ENCODE assay signal across 26 cellular contexts in the genomic region with DNA sequence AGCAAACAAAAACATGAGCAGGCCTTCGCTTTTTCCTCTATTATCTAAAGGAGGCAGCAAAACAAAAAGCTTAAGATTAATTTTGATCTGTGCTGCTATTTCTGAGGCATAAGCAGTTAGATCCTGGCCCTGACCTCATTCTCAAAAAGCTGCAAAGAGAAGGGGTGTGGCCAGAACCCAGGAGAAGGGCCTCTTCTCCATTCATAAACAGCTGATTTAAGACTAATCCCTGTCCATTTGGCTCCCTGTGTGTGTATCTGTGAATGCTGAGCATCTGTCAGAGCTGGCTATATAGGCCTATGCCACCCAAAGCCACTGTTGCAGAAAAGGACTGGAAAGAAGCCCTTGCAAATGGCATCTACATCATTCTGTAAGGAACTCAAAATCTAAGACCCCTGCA.
DNase-seq lines count a peak whose midpoint lies in the region; ATAC-seq and TF ChIP-seq lines count a peak whose summit lies in the region.
"Had no signal": no experiment of that assay in that cellular context is flagged by ENCODE, and none has a peak within 500 bp of the region (broad histone marks: within the 10 kb centered on the region; RNA-seq: fewer than 3 reads in every experiment).

No MANE protein-coding gene starts in this region.

- H3K27me3 ChIP-seq in mesenchymal stem cell (ENCODE audit: control insufficient read depth in 1 of 2, insufficient read depth in 1 of 2, low read length in 2 of 2) = no peaks in the 10 kb centered on the region
- H3K27me3 ChIP-seq: ascending aorta, ovary, spleen, testis, vagina had no signal

- WGBS in mesenchymal stem cell = 100% methylated on average over 1 of the region's 1 CpG

- no peak overlapping the region for H2BK5ac ChIP-seq in mesenchymal stem cell (ENCODE audit: low read depth, low read length, poor library complexity, severe bottlenecking)

- H3K9me3 ChIP-seq in mesenchymal stem cell (ENCODE audit: control insufficient read depth, low read length) = no peaks in the 10 kb centered on the region
- H3K9me3 ChIP-seq: ascending aorta, ovary, spleen, testis, vagina had no signal

- H3K4me3 ChIP-seq in mesenchymal stem cell (ENCODE audit: insufficient read depth in 1 of 2, low read depth in 1 of 2, low read length in 2 of 2) = no peak overlapping the region
- H3K4me3 ChIP-seq: ascending aorta, ovary, spleen, testis, vagina had no signal

- no peak overlapping the region for H2AFZ ChIP-seq in mesenchymal stem cell (ENCODE audit: low read depth, low read length)

- H2BK12ac ChIP-seq in mesenchymal stem cell (ENCODE audit: low read length in 2 of 2) = no peak overlapping the region

- no peak overlapping the region for H3K14ac ChIP-seq in mesenchymal stem cell (ENCODE audit: low read length in 2 of 2)

- H4K91ac ChIP-seq in mesenchymal stem cell (ENCODE audit: low read length) = no peak overlapping the region

- no peak overlapping the region for H3K4ac ChIP-seq in mesenchymal stem cell (ENCODE audit: low read depth in 1 of 2, low read length in 2 of 2)

- no peaks in the 10 kb centered on the region for H3K4me1 ChIP-seq in mesenchymal stem cell (ENCODE audit: control insufficient read depth, insufficient read depth, low read depth, low read length)
- H3K4me1 ChIP-seq: spleen, testis had no signal

- H3K4me3 Mint-ChIP-seq in natural killer cell = no peak overlapping the region
- no peak overlapping the region for H3K4me3 Mint-ChIP-seq in natural killer cell treated with Interleukin-12 subunit alpha and Interleukin-12 subunit beta and Interleukin-15 and Interleukin-18, amount 100 ng/mL, for 72 hours
- no peak overlapping the region for H3K4me3 Mint-ChIP-seq in activated CD8-positive, alpha-beta memory T cell treated with anti-CD3 and anti-CD28 coated beads, Interleukin-2, amount 10 ng/mL, durations not matched to agents 7 days and 5 days
- H3K4me3 Mint-ChIP-seq in stimulated activated memory B cell treated with anti-CD40 and anti-IgM and Interleukin-4, amounts not matched to agents 10 μg/mL and 1 μg/mL and 100 μg/mL, for 72 hours = no peak overlapping the region
- H3K4me3 Mint-ChIP-seq: activated B cell treated with CpG ODN at 0.5 μM for 24 hours; activated T-helper 17 cell treated with anti-CD3 and anti-CD28 coated beads, Interleukin-2, amount 50 U/mL, for 72 hours; dendritic cell treated with granulocyte-macrophage colony-stimulating factor and Interleukin-4, amounts not matched to agents 40 ng/mL and 50 ng/mL, for 4 days; stimulated activated naive B cell treated with anti-CD40 and anti-IgM and Interleukin-4, amounts not matched to agents 10 μg/mL and 1 μg/mL and 100 μg/mL, for 72 hours had no signal

- H4K8ac ChIP-seq in mesenchymal stem cell (ENCODE audit: low read length) = no peak overlapping the region

- no peaks in the 10 kb centered on the region for H3K36me3 Mint-ChIP-seq in natural killer cell
- peaks cover 11% of the 10 kb centered on the region for H3K36me3 Mint-ChIP-seq in natural killer cell treated with Interleukin-12 subunit alpha and Interleukin-12 subunit beta and Interleukin-15 and Interleukin-18, amount 100 ng/mL, for 72 hours
- H3K36me3 Mint-ChIP-seq in activated CD8-positive, alpha-beta memory T cell treated with anti-CD3 and anti-CD28 coated beads, Interleukin-2, amount 10 ng/mL, durations not matched to agents 7 days and 5 days = no peaks in the 10 kb centered on the region
- no peaks in the 10 kb centered on the region for H3K36me3 Mint-ChIP-seq in stimulated activated memory B cell treated with anti-CD40 and anti-IgM and Interleukin-4, amounts not matched to agents 10 μg/mL and 1 μg/mL and 100 μg/mL, for 72 hours
- H3K36me3 Mint-ChIP-seq: activated naive CD4-positive, alpha-beta T cell treated with anti-CD3 and anti-CD28 coated beads, Interleukin-2, amount 50 U/mL, for 72 hours; stimulated activated naive B cell treated with anti-CD40 and anti-IgM and Interleukin-4, amounts not matched to agents 10 μg/mL and 1 μg/mL and 100 μg/mL, for 72 hours had no signal

- peaks cover 1% of the 10 kb centered on the region for H3K79me1 ChIP-seq in mesenchymal stem cell (replicated peaks; ENCODE audit: low read length, poor library complexity, severe bottlenecking)

- DNase-seq in natural killer cell (no peak), NCI-H82 treated with DMSO at 0.1 percent for 48 hours (lab: John Stamatoyannopoulos, UW; ENCODE audit: unreplicated experiment) (peak; percentile 78), mesenchymal stem cell (no peak), NCI-H2081 treated with DMSO at 0.1 percent for 48 hours (lab: John Stamatoyannopoulos, UW) (no peak), mesenteric fat pad (ENCODE audit: low spot score) (no peak)
- no peak for DNase-seq in natural killer cell treated with Interleukin-12 subunit alpha and Interleukin-12 subunit beta and Interleukin-15 and Interleukin-18, amount 100 ng/mL, for 72 hours (ENCODE audit: low spot score)
- no peak for DNase-seq in activated CD8-positive, alpha-beta memory T cell treated with anti-CD3 and anti-CD28 coated beads, Interleukin-2, amount 10 ng/mL, durations not matched to agents 7 days and 5 days
- DNase-seq: activated B cell treated with CpG ODN at 0.5 μM for 24 hours; activated CD4-positive, alpha-beta T cell treated with anti-CD3 and anti-CD28 coated beads, Interleukin-2, amount 50 U/mL, for 4 hours; activated CD8-positive, alpha-beta memory T cell treated with anti-CD3 and anti-CD28 coated beads, Interleukin-2, amount 50 U/mL, for 4 hours; C1 segment of cervical spinal cord; central memory CD4-positive, alpha-beta T cell; kidney glomerular epithelial cell; NCI-H1105; ovary; spleen; stimulated activated CD4-positive, alpha-beta T cell treated with anti-CD3 and anti-CD28 coated beads, Interleukin-2, amount 100 ng/mL, for 48 hours; stimulated activated naive B cell treated with anti-CD40 and anti-IgM and Interleukin-4, amounts not matched to agents 10 μg/mL and 1 μg/mL and 100 μg/mL, for 72 hours; testis had no signal

- intact Hi-C loops in natural killer cell (cut with micrococcal nuclease) = loop anchor here (5.0 kb wide), 1 partner anchor 81 kb away; no protein-coding TSS in a partner anchor

- H2BK120ac ChIP-seq in mesenchymal stem cell (ENCODE audit: low read depth, low read length) = no peak overlapping the region

- no peak for TF ChIP-seq CTCF in natural killer cell (IDR thresholded peaks at IDR 0.05)

- H2AK5ac ChIP-seq in mesenchymal stem cell (ENCODE audit: low read length, severe bottlenecking) = no peak overlapping the region

- H3K27me3 Mint-ChIP-seq in natural killer cell (ENCODE audit: low read depth in 2 of 2) = no peaks in the 10 kb centered on the region
- H3K27me3 Mint-ChIP-seq in natural killer cell treated with Interleukin-12 subunit alpha and Interleukin-12 subunit beta and Interleukin-15 and Interleukin-18, amount 100 ng/mL, for 72 hours = peaks cover 0 to 3% of the 10 kb centered on the region in 2 donors
- no peaks in the 10 kb centered on the region for H3K27me3 Mint-ChIP-seq in activated CD8-positive, alpha-beta memory T cell treated with anti-CD3 and anti-CD28 coated beads, Interleukin-2, amount 10 ng/mL, durations not matched to agents 7 days and 5 days
- H3K27me3 Mint-ChIP-seq in stimulated activated memory B cell treated with anti-CD40 and anti-IgM and Interleukin-4, amounts not matched to agents 10 μg/mL and 1 μg/mL and 100 μg/mL, for 72 hours = no peaks in the 10 kb centered on the region
- H3K27me3 Mint-ChIP-seq: activated T-helper 17 cell treated with anti-CD3 and anti-CD28 coated beads, Interleukin-2, amount 50 U/mL, for 72 hours; stimulated activated naive B cell treated with anti-CD40 and anti-IgM and Interleukin-4, amounts not matched to agents 10 μg/mL and 1 μg/mL and 100 μg/mL, for 72 hours had no signal

- no peaks in the 10 kb centered on the region for H3K36me3 ChIP-seq in mesenchymal stem cell (ENCODE audit: control insufficient read depth in 1 of 2, insufficient read depth in 2 of 2, low read depth in 1 of 2, low read length in 2 of 2)
- H3K36me3 ChIP-seq: ascending aorta, ovary, spleen, vagina had no signal

- no peak overlapping the region for H2BK15ac ChIP-seq in mesenchymal stem cell (ENCODE audit: low read depth, poor library complexity, severe bottlenecking)

- H3K9me3 Mint-ChIP-seq in natural killer cell = peaks cover 0 to 3% of the 10 kb centered on the region in 2 donors
- peaks cover 3% of the 10 kb centered on the region for H3K9me3 Mint-ChIP-seq in natural killer cell treated with Interleukin-12 subunit alpha and Interleukin-12 subunit beta and Interleukin-15 and Interleukin-18, amount 100 ng/mL, for 72 hours
- peaks cover 2% of the 10 kb centered on the region for H3K9me3 Mint-ChIP-seq in activated CD8-positive, alpha-beta memory T cell treated with anti-CD3 and anti-CD28 coated beads, Interleukin-2, amount 10 ng/mL, durations not matched to agents 7 days and 5 days (ENCODE audit: low read depth)
- peaks cover 6% of the 10 kb centered on the region for H3K9me3 Mint-ChIP-seq in stimulated activated memory B cell treated with anti-CD40 and anti-IgM and Interleukin-4, amounts not matched to agents 10 μg/mL and 1 μg/mL and 100 μg/mL, for 72 hours
- H3K9me3 Mint-ChIP-seq: activated B cell treated with CpG ODN at 0.5 μM for 24 hours; dendritic cell treated with granulocyte-macrophage colony-stimulating factor and Interleukin-4, amounts not matched to agents 40 ng/mL and 50 ng/mL, for 4 days had no signal

- no peak overlapping the region for H3K4me2 ChIP-seq in mesenchymal stem cell (ENCODE audit: low read length, poor library complexity, severe bottlenecking)

- H3K9ac ChIP-seq in mesenchymal stem cell (ENCODE audit: low read length) = peak overlapping the region; percentile 13

- peak overlapping the region; percentile 27 to 30 for H3K27ac Mint-ChIP-seq in natural killer cell
- H3K27ac Mint-ChIP-seq in natural killer cell treated with Interleukin-12 subunit alpha and Interleukin-12 subunit beta and Interleukin-15 and Interleukin-18, amount 100 ng/mL, for 72 hours = no peak overlapping the region
- H3K27ac Mint-ChIP-seq in activated CD8-positive, alpha-beta memory T cell treated with anti-CD3 and anti-CD28 coated beads, Interleukin-2, amount 10 ng/mL, durations not matched to agents 7 days and 5 days = no peak overlapping the region
- no peak overlapping the region for H3K27ac Mint-ChIP-seq in stimulated activated memory B cell treated with anti-CD40 and anti-IgM and Interleukin-4, amounts not matched to agents 10 μg/mL and 1 μg/mL and 100 μg/mL, for 72 hours
- H3K27ac Mint-ChIP-seq: activated B cell treated with CpG ODN at 0.5 μM for 24 hours; activated T-helper 17 cell treated with anti-CD3 and anti-CD28 coated beads, Interleukin-2, amount 50 U/mL, for 72 hours; dendritic cell treated with granulocyte-macrophage colony-stimulating factor and Interleukin-4, amounts not matched to agents 40 ng/mL and 50 ng/mL, for 4 days; stimulated activated naive B cell treated with anti-CD40 and anti-IgM and Interleukin-4, amounts not matched to agents 10 μg/mL and 1 μg/mL and 100 μg/mL, for 72 hours had no signal

- H3K4me1 Mint-ChIP-seq in natural killer cell = peaks cover 30 to 37% of the 10 kb centered on the region in 2 donors
- H3K4me1 Mint-ChIP-seq in natural killer cell treated with Interleukin-12 subunit alpha and Interleukin-12 subunit beta and Interleukin-15 and Interleukin-18, amount 100 ng/mL, for 72 hours (ENCODE audit: low read depth in 2 of 2) = peaks cover 24 to 28% of the 10 kb centered on the region in 2 donors
- no peaks in the 10 kb centered on the region for H3K4me1 Mint-ChIP-seq in activated CD8-positive, alpha-beta memory T cell treated with anti-CD3 and anti-CD28 coated beads, Interleukin-2, amount 10 ng/mL, durations not matched to agents 7 days and 5 days
- no peaks in the 10 kb centered on the region for H3K4me1 Mint-ChIP-seq in stimulated activated memory B cell treated with anti-CD40 and anti-IgM and Interleukin-4, amounts not matched to agents 10 μg/mL and 1 μg/mL and 100 μg/mL, for 72 hours
- H3K4me1 Mint-ChIP-seq: activated B cell treated with CpG ODN at 0.5 μM for 24 hours; activated T-helper 17 cell treated with anti-CD3 and anti-CD28 coated beads, Interleukin-2, amount 50 U/mL, for 72 hours; stimulated activated naive B cell treated with anti-CD40 and anti-IgM and Interleukin-4, amounts not matched to agents 10 μg/mL and 1 μg/mL and 100 μg/mL, for 72 hours had no signal

- H3K18ac ChIP-seq in mesenchymal stem cell (ENCODE audit: low read depth in 1 of 2, low read length in 2 of 2) = peak overlapping the region in 1 of 2 experiments; percentile 24

- ATAC-seq in natural killer cell = no peak
- no peak for ATAC-seq in natural killer cell treated with Interleukin-12 subunit alpha and Interleukin-12 subunit beta and Interleukin-15 and Interleukin-18, amount 100 ng/mL, for 72 hours
- no peak for ATAC-seq in activated CD8-positive, alpha-beta memory T cell treated with anti-CD3 and anti-CD28 coated beads, Interleukin-2, amount 10 ng/mL, durations not matched to agents 7 days and 5 days
- no peak for ATAC-seq in stimulated activated memory B cell treated with anti-CD40 and anti-IgM and Interleukin-4, amounts not matched to agents 10 μg/mL and 1 μg/mL and 100 μg/mL, for 72 hours
- ATAC-seq: activated naive CD4-positive, alpha-beta T cell treated with anti-CD3 and anti-CD28 coated beads, Interleukin-2, amount 50 U/mL, for 72 hours; activated T-helper 17 cell treated with anti-CD3 and anti-CD28 coated beads, Interleukin-2, amount 50 U/mL, for 72 hours; HCT116; stimulated activated naive B cell treated with anti-CD40 and anti-IgM and Interleukin-4, amounts not matched to agents 10 μg/mL and 1 μg/mL and 100 μg/mL, for 72 hours had no signal

- no peak overlapping the region for H3K27ac ChIP-seq in mesenchymal stem cell (ENCODE audit: low read length, poor library complexity, severe bottlenecking)
- H3K27ac ChIP-seq: ascending aorta, ovary, spleen, testis, vagina had no signal

- CTCF ChIA-PET in activated CD8-positive, alpha-beta memory T cell treated with anti-CD3 and anti-CD28 coated beads, Interleukin-2, amount 10 ng/mL, durations not matched to agents 7 days and 5 days (lab: Charles Lee) = interaction anchor here (0.8 to 1.0 kb wide), 2 partner anchors 79 to 459 kb away, joined by 3 read pairs; no protein-coding TSS in a partner anchor

- no peak overlapping the region for H3K23ac ChIP-seq in mesenchymal stem cell (ENCODE audit: low read length in 2 of 2)

Comparison
In these comparisons a context has a peak if more than half of its experiments do, and no peak if none do; other contexts are left out.
1. H3K27ac Mint-ChIP-seq: peak in natural killer cell (2 of 2); none in natural killer cell treated with Interleukin-12 subunit alpha and Interleukin-12 subunit beta and Interleukin-15 and Interleukin-18, amount 100 ng/mL, for 72 hours (0 of 2), activated CD8-positive, alpha-beta memory T cell treated with anti-CD3 and anti-CD28 coated beads, Interleukin-2, amount 10 ng/mL, durations not matched to agents 7 days and 5 days (single experiment) and stimulated activated memory B cell treated with anti-CD40 and anti-IgM and Interleukin-4, amounts not matched to agents 10 μg/mL and 1 μg/mL and 100 μg/mL, for 72 hours (single experiment).